In the genomic region with DNA sequence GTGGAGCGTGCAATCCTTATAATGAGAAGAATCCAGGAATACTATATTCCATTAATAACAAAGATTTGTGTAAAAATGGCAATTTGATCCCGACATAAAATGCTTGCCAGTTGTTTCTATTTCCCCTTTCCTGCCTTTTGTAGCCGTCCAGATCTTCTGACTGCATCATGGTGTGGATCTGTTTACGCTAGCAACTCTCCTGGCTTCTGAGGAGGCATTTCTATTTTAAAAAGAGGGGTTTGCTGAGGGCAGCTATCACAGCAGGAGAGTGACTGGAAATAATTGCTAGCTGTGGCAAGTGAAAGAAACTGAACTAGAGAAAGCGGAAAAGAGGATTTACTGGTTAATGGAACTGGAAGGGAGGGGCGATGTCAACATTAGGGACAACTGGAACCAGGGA, we compare ENCODE assay signal across 17 cellular contexts.
DNase-seq lines count a peak whose midpoint lies in the region; ATAC-seq, FAIRE-seq and TF ChIP-seq lines count a peak whose summit lies in the region.
"Had no signal": no experiment of that assay in that cellular context is flagged by ENCODE, and none has a peak within 500 bp of the region (broad histone marks: within the 10 kb centered on the region; RNA-seq: fewer than 3 reads in every experiment).

No MANE protein-coding gene starts in this region.

- H3K27me3 ChIP-seq in heart right ventricle (no peaks in the 10 kb centered on the region), right atrium auricular region (no peaks in the 10 kb centered on the region), K562 (ENCODE audit: control insufficient read depth in 2 of 2, insufficient read depth in 2 of 2, low read length in 2 of 2) (no peaks in the 10 kb centered on the region)

- no TSS peak for BruUV-seq in K562 (replicated peaks; lab: Mats Ljungman, UMichigan)

- in situ Hi-C loops in K562 (cut with MboI) = no loop called here

- H3K4me3 Mint-ChIP-seq in neural crest cell = no peak overlapping the region
- H3K4me3 Mint-ChIP-seq: CD8-positive, alpha-beta T cell had no signal

- intact Hi-C loops in heart right ventricle (cut with DNase I) = no loop called here
- intact Hi-C loops in K562 (cut with micrococcal nuclease) = no loop called here

- no peak overlapping the region for H2AFZ ChIP-seq in K562 (ENCODE audit: low read depth, low read length)

- 0 out of 2 replicates have a peak overlapping the region, but pooled peaks have one; percentile 11 for H3K4me2 ChIP-seq in K562 (ENCODE audit: insufficient read depth, low read length)
- H3K4me2 ChIP-seq: A549 had no signal

- H3K27me3 Mint-ChIP-seq in neural crest cell (ENCODE audit: low read depth) = no peaks in the 10 kb centered on the region

- no peak for TF ChIP-seq POLR2A in K562 (conservative IDR thresholded peaks at IDR 0.05)

- 73 to 82% methylated on average over 6 of the region's 6 CpGs for WGBS in heart right ventricle, 2 donors
- WGBS in K562 (ENCODE audit: insufficient coverage, low coverage, missing lambda C conversion rate) = 2% methylated on average over 6 of the region's 6 CpGs

- no peak for TF ChIP-seq RAD21 in K562 (CRISPR knock-in tag; conservative IDR thresholded peaks at IDR 0.05 in 1 of 2, IDR thresholded peaks at IDR 0.05 in 1 of 2)

- no peaks in the 10 kb centered on the region for H3K79me2 ChIP-seq in K562 (ENCODE audit: control insufficient read depth, insufficient read depth, low read length)

- TF ChIP-seq CTCF in heart right ventricle (IDR thresholded peaks at IDR 0.05) (no peak), right atrium auricular region (IDR thresholded peaks at IDR 0.05) (no peak), K562 (IDR thresholded peaks at IDR 0.05 in 2 of 3, conservative IDR thresholded peaks at IDR 0.05 in 1 of 3; ENCODE audit: insufficient read depth in 2 of 3, low read depth in 1 of 3, low read length in 3 of 3) (no peak), neural crest cell (conservative IDR thresholded peaks at IDR 0.05) (no peak)

- H3K4me1 ChIP-seq in heart right ventricle = peaks cover 0 to 22% (median 0%) of the 10 kb centered on the region in 9 donors
- peaks cover 0 to 4% of the 10 kb centered on the region in 2 donors for H3K4me1 ChIP-seq in right atrium auricular region
- no peaks in the 10 kb centered on the region for H3K4me1 ChIP-seq in K562 (replicated peaks in 1 of 2; ENCODE audit: control insufficient read depth in 2 of 2, insufficient read depth in 2 of 2, low read length in 2 of 2)
- H3K4me1 ChIP-seq: A549, BE2C, Caco-2 had no signal

- DNase-seq in heart right ventricle (no peak), right atrium auricular region (ENCODE audit: low spot score) (no peak), K562 (ENCODE audit: extremely low read depth in 1 of 4, low spot score in 3 of 4) (no peak), neural crest cell (ENCODE audit: low read depth, low spot score) (no peak), CD1c-positive myeloid dendritic cell (ENCODE audit: extremely low spot score) (no peak)
- DNase-seq in stimulated activated CD4-positive, alpha-beta T cell treated with anti-CD3 and anti-CD28 coated beads, Interleukin-1b, Interleukin-23, amount 100 ng/mL, for 48 hours = no peak
- DNase-seq: BE2C; Caco-2; CD8-positive, alpha-beta T cell; DND-41; GDM1 had no signal

- no peak for TF ChIP-seq EP300 in K562 (IDR thresholded peaks at IDR 0.05; ENCODE audit: low read length)

- no peaks in the 10 kb centered on the region for H3K9me3 ChIP-seq in heart right ventricle
- no peaks in the 10 kb centered on the region for H3K9me3 ChIP-seq in right atrium auricular region
- no peaks in the 10 kb centered on the region for H3K9me3 ChIP-seq in K562 (replicated peaks; ENCODE audit: control insufficient read depth, insufficient read depth, low read depth, low read length)
- H3K9me3 ChIP-seq: A549, BE2C, Caco-2 had no signal

- no peaks in the 10 kb centered on the region for H3K9me1 ChIP-seq in K562 (ENCODE audit: control insufficient read depth, insufficient read depth, low read length)

- H3K9ac ChIP-seq in K562 (ENCODE audit: insufficient read depth in 1 of 2, low read depth in 2 of 2, low read length in 2 of 2) = no peak overlapping the region

- CTCF ChIA-PET in K562 (lab: Yijun Ruan, JAX; ENCODE audit: low intra/inter-chr PET ratio) = no interaction called here

- no peaks in the 10 kb centered on the region for H3K4me1 Mint-ChIP-seq in neural crest cell

- peak overlapping the region; percentile 28 for H3K27ac Mint-ChIP-seq in neural crest cell (ENCODE audit: unreplicated experiment)
- H3K27ac Mint-ChIP-seq: CD8-positive, alpha-beta T cell had no signal

- no peaks in the 10 kb centered on the region for H3K9me3 Mint-ChIP-seq in neural crest cell
- H3K9me3 Mint-ChIP-seq: CD8-positive, alpha-beta T cell had no signal

- no peaks in the 10 kb centered on the region for H3K36me3 Mint-ChIP-seq in neural crest cell (ENCODE audit: low read depth)
- H3K36me3 Mint-ChIP-seq: CD8-positive, alpha-beta T cell had no signal

- H3K27ac ChIP-seq in heart right ventricle (peak overlapping the region in 4 of 10 donors; percentile 11 to 69 (median 32)), right atrium auricular region (peak overlapping the region in 1 of 2 donors; percentile 0), K562 (ENCODE audit: extremely low read depth, low read depth, low read length) (no peak overlapping the region)
- H3K27ac ChIP-seq: A549, C4-2B, HL-60 had no signal

- FAIRE-seq in K562 (lab: Jason Lieb, UNC) = no peak
- FAIRE-seq: A549, GM12892, H54 had no signal

- H3K36me3 ChIP-seq in heart right ventricle (no peaks in the 10 kb centered on the region), right atrium auricular region (no peaks in the 10 kb centered on the region), K562 (ENCODE audit: control insufficient read depth, insufficient read depth, low read length) (no peaks in the 10 kb centered on the region)
- H3K36me3 ChIP-seq: BE2C had no signal

- POLR2A ChIA-PET in K562 (lab: Yijun Ruan, JAX) = interaction anchor here (0.6 kb wide), 1 partner anchor 156 kb away, joined by 3 read pairs; no protein-coding TSS in a partner anchor

- ATAC-seq in heart right ventricle = peak in 5 of 8 donors; percentile 52 to 70 (median 57)
- no peak for ATAC-seq in K562
- ATAC-seq: A549; CD8-positive, alpha-beta T cell; HCT116 had no signal

- H3K4me3 ChIP-seq in heart right ventricle (no peak overlapping the region), right atrium auricular region (no peak overlapping the region), K562 (no peak overlapping the region)
- H3K4me3 ChIP-seq: A549 had no signal

- no peaks in the 10 kb centered on the region for H4K20me1 ChIP-seq in K562 (replicated peaks; ENCODE audit: control insufficient read depth, insufficient read depth, low read length)

TF ChIP-seq in K562, 482 proteins besides CTCF, POLR2A, EP300 and RAD21:
- TF ChIP-seq SRSF1 (IDR thresholded peaks at IDR 0.05; ENCODE audit: low read depth, low read length) = no peak
- TF ChIP-seq, protein P1, sequence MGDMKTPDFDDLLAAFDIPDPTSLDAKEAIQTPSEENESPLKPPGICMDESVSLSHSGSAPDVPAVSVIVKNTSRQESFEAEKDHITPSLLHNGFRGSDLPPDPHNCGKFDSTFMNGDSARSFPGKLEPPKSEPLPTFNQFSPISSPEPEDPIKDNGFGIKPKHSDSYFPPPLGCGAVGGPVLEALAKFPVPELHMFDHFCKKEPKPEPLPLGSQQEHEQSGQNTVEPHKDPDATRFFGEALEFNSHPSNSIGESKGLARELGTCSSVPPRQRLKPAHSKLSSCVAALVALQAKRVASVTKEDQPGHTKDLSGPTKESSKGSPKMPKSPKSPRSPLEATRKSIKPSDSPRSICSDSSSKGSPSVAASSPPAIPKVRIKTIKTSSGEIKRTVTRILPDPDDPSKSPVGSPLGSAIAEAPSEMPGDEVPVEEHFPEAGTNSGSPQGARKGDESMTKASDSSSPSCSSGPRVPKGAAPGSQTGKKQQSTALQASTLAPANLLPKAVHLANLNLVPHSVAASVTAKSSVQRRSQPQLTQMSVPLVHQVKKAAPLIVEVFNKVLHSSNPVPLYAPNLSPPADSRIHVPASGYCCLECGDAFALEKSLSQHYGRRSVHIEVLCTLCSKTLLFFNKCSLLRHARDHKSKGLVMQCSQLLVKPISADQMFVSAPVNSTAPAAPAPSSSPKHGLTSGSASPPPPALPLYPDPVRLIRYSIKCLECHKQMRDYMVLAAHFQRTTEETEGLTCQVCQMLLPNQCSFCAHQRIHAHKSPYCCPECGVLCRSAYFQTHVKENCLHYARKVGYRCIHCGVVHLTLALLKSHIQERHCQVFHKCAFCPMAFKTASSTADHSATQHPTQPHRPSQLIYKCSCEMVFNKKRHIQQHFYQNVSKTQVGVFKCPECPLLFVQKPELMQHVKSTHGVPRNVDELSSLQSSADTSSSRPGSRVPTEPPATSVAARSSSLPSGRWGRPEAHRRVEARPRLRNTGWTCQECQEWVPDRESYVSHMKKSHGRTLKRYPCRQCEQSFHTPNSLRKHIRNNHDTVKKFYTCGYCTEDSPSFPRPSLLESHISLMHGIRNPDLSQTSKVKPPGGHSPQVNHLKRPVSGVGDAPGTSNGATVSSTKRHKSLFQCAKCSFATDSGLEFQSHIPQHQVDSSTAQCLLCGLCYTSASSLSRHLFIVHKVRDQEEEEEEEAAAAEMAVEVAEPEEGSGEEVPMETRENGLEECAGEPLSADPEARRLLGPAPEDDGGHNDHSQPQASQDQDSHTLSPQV (IDR thresholded peaks at IDR 0.05) = no peak
- TF ChIP-seq, protein P2, sequence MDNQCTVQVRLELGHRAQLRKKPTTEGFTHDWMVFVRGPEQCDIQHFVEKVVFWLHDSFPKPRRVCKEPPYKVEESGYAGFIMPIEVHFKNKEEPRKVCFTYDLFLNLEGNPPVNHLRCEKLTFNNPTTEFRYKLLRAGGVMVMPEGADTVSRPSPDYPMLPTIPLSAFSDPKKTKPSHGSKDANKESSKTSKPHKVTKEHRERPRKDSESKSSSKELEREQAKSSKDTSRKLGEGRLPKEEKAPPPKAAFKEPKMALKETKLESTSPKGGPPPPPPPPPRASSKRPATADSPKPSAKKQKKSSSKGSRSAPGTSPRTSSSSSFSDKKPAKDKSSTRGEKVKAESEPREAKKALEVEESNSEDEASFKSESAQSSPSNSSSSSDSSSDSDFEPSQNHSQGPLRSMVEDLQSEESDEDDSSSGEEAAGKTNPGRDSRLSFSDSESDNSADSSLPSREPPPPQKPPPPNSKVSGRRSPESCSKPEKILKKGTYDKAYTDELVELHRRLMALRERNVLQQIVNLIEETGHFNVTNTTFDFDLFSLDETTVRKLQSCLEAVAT (IDR thresholded peaks at IDR 0.05) = no peak
- TF ChIP-seq ZFP30 (CRISPR knock-in tag; IDR thresholded peaks at IDR 0.05; ENCODE audit: borderline replicate concordance) = no peak
- TF ChIP-seq SIRT6 (IDR thresholded peaks at IDR 0.05; ENCODE audit: low read depth, low read length) = no peak
- TF ChIP-seq TOE1 (IDR thresholded peaks at IDR 0.05; ENCODE audit: borderline replicate concordance) = no peak
- no peak for TF ChIP-seq TOE1 (CRISPR knock-in tag; IDR thresholded peaks at IDR 0.05; ENCODE audit: borderline replicate concordance, low read depth)
